Comparison of ENCODE assay signal across 1 cellular context in the genomic region with DNA sequence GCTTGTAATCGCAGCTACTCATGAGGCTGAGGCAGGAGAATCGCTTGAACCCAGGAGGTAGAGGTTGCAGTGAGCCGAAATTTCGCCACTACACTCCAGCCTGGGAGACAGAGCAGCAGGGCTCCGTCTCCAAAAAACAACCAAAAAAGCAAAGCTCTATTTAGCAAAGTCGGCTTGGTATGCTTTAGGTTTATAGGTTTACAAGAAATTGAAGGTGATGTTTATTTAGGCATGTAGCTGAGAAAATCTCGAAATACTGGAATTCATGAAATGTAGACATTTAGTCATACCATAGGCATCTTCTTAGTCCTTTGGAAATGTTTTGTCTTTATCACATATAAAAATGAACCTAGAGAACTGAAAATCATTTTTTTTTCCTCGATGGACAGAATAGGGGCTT.
TF ChIP-seq lines count a peak whose summit lies in the region.

No MANE protein-coding gene starts in this region.

TF ChIP-seq in IMR-90, 13 proteins besides CTCF, POLR2A, EP300 and RAD21 (continued from another document):
- TF ChIP-seq, protein P1, sequence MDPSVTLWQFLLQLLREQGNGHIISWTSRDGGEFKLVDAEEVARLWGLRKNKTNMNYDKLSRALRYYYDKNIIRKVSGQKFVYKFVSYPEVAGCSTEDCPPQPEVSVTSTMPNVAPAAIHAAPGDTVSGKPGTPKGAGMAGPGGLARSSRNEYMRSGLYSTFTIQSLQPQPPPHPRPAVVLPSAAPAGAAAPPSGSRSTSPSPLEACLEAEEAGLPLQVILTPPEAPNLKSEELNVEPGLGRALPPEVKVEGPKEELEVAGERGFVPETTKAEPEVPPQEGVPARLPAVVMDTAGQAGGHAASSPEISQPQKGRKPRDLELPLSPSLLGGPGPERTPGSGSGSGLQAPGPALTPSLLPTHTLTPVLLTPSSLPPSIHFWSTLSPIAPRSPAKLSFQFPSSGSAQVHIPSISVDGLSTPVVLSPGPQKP (IDR thresholded peaks at IDR 0.05; ENCODE audit: borderline replicate concordance, low read depth, low read length) = no peak
- TF ChIP-seq NFE2L2 (IDR thresholded peaks at IDR 0.05; ENCODE audit: low read depth, low read length) = no peak
- TF ChIP-seq MXI1 (IDR thresholded peaks at IDR 0.05; ENCODE audit: borderline replicate concordance, low read depth, low read length) = no peak
- no peak for TF ChIP-seq MAZ (IDR thresholded peaks at IDR 0.05; ENCODE audit: borderline replicate concordance, low read depth, low read length)
